In the genomic region with DNA sequence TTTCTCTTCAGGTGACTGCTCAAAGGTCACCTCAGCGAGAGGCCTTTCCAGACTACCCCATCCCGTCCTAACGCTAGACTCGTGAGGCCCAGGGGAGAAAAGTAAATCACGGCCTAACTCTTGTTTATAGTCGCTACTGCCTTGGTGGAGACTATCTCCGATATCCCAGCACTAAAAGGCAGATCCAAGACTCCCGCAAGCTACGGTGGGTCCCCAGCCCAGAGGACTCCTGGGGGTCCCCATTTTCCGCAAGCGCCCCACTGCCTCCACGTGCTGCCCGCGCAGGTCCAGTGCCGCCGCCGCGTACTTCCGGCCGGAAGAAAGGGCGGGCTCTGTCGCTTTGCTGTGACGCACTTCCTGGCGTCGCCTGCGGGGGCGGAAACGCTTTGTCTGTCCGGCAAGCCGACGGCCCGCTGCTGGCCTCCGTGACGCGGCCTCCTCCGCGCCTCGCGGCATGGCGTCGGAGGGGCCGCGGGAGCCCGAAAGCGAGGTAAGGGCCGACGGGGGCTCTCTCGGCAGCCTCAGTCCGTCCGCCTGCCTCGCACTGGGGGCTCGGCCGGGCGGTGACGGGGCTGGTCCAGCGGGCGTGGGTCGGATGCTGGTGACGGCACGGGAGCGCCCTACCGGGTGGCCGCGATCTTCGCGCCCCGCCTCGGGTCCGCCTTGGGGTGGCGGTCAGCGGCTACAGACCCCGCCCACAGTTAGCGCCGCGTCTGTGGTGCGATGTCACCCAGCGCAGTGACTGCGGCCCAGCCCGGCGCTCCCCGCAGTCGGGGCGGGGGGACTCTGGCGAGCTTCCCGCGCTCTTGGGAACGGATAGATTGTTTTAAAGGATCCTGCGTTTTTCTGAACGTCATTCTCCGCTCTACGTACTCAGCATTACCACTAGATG, we compare ENCODE assay signal across 1 cellular context.
TF ChIP-seq lines count a peak whose summit lies in the region.

TSS of gene SECISBP2 (plus strand) at position 378 of the 892 bp plus-strand sequence. CDS start at position 455, 77 bp downstream.

TF ChIP-seq in GM12878, 131 proteins besides CTCF, POLR2A, EP300 and RAD21 (continued from another document and continues in another):
- TF ChIP-seq USF1 (IDR thresholded peaks at IDR 0.05; ENCODE audit: borderline replicate concordance, extremely low read length, insufficient read depth, low read depth, low read length) (peak; percentile 82), ELK1 (IDR thresholded peaks at IDR 0.05; ENCODE audit: low read depth, low read length) (peak; percentile 98), HSF1 (IDR thresholded peaks at IDR 0.05; ENCODE audit: low read depth, low read length) (0 out of 2 replicates have a peak, but pooled peaks have one; percentile 14), SMAD5 (IDR thresholded peaks at IDR 0.05; ENCODE audit: low read depth) (peak; percentile 16; the same call in 1 of the 2 replicates), FOXM1 (IDR thresholded peaks at IDR 0.05; ENCODE audit: low read depth, low read length) (peak; percentile 54; the same call in 1 of the 2 replicates), NRF1 (conservative IDR thresholded peaks at IDR 0.05; ENCODE audit: low read depth, low read length) (peak; percentile 65), ZBED1 (IDR thresholded peaks at IDR 0.05; ENCODE audit: borderline replicate concordance) (peak; percentile 81), ZBTB4 (CRISPR knock-in tag; IDR thresholded peaks at IDR 0.05) (no peak), SRF (IDR thresholded peaks at IDR 0.05; ENCODE audit: low read depth in 2 of 2, low read length in 2 of 2) (peak; percentile 64 to 92), SMARCA5 (IDR thresholded peaks at IDR 0.05) (no peak; the same call in none of the 2 replicates), TARDBP (IDR thresholded peaks at IDR 0.05; ENCODE audit: borderline replicate concordance) (peak; percentile 87; the same call in 1 of the 2 replicates), ZNF274 (IDR thresholded peaks at IDR 0.05; ENCODE audit: insufficient read depth, insufficient read length) (no peak), SMC3 (IDR thresholded peaks at IDR 0.05; ENCODE audit: borderline replicate concordance, low read length) (peak; percentile 64), ZNF207 (IDR thresholded peaks at IDR 0.05; ENCODE audit: borderline replicate concordance) (peak; percentile 98; the same call in 1 of the 2 replicates), NR2F1 (conservative IDR thresholded peaks at IDR 0.05) (peak; percentile 64)
- TF ChIP-seq, protein P1, sequence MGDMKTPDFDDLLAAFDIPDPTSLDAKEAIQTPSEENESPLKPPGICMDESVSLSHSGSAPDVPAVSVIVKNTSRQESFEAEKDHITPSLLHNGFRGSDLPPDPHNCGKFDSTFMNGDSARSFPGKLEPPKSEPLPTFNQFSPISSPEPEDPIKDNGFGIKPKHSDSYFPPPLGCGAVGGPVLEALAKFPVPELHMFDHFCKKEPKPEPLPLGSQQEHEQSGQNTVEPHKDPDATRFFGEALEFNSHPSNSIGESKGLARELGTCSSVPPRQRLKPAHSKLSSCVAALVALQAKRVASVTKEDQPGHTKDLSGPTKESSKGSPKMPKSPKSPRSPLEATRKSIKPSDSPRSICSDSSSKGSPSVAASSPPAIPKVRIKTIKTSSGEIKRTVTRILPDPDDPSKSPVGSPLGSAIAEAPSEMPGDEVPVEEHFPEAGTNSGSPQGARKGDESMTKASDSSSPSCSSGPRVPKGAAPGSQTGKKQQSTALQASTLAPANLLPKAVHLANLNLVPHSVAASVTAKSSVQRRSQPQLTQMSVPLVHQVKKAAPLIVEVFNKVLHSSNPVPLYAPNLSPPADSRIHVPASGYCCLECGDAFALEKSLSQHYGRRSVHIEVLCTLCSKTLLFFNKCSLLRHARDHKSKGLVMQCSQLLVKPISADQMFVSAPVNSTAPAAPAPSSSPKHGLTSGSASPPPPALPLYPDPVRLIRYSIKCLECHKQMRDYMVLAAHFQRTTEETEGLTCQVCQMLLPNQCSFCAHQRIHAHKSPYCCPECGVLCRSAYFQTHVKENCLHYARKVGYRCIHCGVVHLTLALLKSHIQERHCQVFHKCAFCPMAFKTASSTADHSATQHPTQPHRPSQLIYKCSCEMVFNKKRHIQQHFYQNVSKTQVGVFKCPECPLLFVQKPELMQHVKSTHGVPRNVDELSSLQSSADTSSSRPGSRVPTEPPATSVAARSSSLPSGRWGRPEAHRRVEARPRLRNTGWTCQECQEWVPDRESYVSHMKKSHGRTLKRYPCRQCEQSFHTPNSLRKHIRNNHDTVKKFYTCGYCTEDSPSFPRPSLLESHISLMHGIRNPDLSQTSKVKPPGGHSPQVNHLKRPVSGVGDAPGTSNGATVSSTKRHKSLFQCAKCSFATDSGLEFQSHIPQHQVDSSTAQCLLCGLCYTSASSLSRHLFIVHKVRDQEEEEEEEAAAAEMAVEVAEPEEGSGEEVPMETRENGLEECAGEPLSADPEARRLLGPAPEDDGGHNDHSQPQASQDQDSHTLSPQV (IDR thresholded peaks at IDR 0.05) = peak; percentile 76; the same call in 1 of the 2 replicates
- TF ChIP-seq, protein P2, sequence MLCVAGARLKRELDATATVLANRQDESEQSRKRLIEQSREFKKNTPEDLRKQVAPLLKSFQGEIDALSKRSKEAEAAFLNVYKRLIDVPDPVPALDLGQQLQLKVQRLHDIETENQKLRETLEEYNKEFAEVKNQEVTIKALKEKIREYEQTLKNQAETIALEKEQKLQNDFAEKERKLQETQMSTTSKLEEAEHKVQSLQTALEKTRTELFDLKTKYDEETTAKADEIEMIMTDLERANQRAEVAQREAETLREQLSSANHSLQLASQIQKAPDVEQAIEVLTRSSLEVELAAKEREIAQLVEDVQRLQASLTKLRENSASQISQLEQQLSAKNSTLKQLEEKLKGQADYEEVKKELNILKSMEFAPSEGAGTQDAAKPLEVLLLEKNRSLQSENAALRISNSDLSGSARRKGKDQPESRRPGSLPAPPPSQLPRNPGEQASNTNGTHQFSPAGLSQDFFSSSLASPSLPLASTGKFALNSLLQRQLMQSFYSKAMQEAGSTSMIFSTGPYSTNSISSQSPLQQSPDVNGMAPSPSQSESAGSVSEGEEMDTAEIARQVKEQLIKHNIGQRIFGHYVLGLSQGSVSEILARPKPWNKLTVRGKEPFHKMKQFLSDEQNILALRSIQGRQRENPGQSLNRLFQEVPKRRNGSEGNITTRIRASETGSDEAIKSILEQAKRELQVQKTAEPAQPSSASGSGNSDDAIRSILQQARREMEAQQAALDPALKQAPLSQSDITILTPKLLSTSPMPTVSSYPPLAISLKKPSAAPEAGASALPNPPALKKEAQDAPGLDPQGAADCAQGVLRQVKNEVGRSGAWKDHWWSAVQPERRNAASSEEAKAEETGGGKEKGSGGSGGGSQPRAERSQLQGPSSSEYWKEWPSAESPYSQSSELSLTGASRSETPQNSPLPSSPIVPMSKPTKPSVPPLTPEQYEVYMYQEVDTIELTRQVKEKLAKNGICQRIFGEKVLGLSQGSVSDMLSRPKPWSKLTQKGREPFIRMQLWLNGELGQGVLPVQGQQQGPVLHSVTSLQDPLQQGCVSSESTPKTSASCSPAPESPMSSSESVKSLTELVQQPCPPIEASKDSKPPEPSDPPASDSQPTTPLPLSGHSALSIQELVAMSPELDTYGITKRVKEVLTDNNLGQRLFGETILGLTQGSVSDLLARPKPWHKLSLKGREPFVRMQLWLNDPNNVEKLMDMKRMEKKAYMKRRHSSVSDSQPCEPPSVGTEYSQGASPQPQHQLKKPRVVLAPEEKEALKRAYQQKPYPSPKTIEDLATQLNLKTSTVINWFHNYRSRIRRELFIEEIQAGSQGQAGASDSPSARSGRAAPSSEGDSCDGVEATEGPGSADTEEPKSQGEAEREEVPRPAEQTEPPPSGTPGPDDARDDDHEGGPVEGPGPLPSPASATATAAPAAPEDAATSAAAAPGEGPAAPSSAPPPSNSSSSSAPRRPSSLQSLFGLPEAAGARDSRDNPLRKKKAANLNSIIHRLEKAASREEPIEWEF (IDR thresholded peaks at IDR 0.05; ENCODE audit: insufficient replicate concordance, low read depth, low read length) = no peak
- TF ChIP-seq, protein P3, sequence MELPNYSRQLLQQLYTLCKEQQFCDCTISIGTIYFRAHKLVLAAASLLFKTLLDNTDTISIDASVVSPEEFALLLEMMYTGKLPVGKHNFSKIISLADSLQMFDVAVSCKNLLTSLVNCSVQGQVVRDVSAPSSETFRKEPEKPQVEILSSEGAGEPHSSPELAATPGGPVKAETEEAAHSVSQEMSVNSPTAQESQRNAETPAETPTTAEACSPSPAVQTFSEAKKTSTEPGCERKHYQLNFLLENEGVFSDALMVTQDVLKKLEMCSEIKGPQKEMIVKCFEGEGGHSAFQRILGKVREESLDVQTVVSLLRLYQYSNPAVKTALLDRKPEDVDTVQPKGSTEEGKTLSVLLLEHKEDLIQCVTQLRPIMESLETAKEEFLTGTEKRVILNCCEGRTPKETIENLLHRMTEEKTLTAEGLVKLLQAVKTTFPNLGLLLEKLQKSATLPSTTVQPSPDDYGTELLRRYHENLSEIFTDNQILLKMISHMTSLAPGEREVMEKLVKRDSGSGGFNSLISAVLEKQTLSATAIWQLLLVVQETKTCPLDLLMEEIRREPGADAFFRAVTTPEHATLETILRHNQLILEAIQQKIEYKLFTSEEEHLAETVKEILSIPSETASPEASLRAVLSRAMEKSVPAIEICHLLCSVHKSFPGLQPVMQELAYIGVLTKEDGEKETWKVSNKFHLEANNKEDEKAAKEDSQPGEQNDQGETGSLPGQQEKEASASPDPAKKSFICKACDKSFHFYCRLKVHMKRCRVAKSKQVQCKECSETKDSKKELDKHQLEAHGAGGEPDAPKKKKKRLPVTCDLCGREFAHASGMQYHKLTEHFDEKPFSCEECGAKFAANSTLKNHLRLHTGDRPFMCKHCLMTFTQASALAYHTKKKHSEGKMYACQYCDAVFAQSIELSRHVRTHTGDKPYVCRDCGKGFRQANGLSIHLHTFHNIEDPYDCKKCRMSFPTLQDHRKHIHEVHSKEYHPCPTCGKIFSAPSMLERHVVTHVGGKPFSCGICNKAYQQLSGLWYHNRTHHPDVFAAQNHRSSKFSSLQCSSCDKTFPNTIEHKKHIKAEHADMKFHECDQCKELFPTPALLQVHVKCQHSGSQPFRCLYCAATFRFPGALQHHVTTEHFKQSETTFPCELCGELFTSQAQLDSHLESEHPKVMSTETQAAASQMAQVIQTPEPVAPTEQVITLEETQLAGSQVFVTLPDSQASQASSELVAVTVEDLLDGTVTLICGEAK (IDR thresholded peaks at IDR 0.05; ENCODE audit: borderline replicate concordance) = peak; percentile 96
- TF ChIP-seq, protein P4, sequence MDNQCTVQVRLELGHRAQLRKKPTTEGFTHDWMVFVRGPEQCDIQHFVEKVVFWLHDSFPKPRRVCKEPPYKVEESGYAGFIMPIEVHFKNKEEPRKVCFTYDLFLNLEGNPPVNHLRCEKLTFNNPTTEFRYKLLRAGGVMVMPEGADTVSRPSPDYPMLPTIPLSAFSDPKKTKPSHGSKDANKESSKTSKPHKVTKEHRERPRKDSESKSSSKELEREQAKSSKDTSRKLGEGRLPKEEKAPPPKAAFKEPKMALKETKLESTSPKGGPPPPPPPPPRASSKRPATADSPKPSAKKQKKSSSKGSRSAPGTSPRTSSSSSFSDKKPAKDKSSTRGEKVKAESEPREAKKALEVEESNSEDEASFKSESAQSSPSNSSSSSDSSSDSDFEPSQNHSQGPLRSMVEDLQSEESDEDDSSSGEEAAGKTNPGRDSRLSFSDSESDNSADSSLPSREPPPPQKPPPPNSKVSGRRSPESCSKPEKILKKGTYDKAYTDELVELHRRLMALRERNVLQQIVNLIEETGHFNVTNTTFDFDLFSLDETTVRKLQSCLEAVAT (IDR thresholded peaks at IDR 0.05) = peak; percentile 82
- TF ChIP-seq, protein P5, sequence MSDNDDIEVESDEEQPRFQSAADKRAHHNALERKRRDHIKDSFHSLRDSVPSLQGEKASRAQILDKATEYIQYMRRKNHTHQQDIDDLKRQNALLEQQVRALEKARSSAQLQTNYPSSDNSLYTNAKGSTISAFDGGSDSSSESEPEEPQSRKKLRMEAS (IDR thresholded peaks at IDR 0.05; ENCODE audit: low read depth, low read length) = peak; percentile 100
